9 cellular contexts compared by ENCODE assay signal in the genomic region with DNA sequence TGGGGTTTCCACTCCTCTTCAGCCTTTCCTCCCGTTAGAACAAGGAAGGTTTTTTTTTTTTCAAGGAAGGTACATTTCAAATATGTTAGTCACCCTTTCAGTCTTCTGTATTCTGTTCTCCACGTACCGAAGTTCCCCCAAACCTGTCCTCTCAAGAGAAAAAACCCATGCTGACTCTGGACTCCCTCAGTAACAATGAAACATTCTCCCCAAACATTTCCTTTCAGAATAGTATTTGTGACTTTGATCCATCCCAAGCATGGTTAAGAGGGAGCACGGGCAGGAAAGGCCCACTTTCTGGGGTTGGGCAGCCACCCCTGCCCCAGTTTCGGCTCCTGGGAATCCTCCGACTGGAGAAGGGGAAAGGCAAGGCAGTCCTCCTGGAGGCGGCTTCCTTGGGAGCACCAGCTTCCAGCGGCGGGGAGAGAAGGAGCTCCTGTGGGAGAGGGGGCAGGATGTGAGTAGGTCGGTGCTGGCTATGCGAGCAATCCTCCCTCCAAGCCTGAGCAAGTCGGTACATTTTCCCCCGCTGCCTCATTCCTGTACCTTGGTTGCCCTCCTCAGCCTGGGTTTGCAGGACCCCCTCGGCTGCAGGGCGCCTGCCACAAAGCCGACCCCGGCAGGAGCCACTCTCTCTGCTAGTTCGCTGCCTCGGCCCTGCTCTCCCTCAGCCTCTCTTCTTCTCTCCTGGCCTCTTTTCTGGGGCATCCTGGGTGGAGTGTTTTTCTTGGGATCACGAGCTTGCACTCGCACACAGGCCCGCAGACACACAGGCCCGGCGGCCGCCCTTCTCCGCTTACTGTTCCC. TPM values are rescaled to one million over a fixed set of nuclear protein-coding genes. Genes with fewer than 3 reads are reported as not detected.
DNase-seq lines count a peak whose midpoint lies in the region; ATAC-seq, FAIRE-seq and TF ChIP-seq lines count a peak whose summit lies in the region.
"Had no signal": no experiment of that assay in that cellular context is flagged by ENCODE, and none has a peak within 500 bp of the region (broad histone marks: within the 10 kb centered on the region; RNA-seq: fewer than 3 reads in every experiment).

No MANE protein-coding gene starts in this region.

- no peak for TF ChIP-seq CTCF in neutrophil (IDR thresholded peaks at IDR 0.05)

- peaks cover 84% of the 10 kb centered on the region for H3K27me3 ChIP-seq in neutrophil

- H3K36me3 ChIP-seq in neutrophil: peaks cover 36% of the 10 kb centered on the region

- H3K4me3 ChIP-seq in neutrophil (ENCODE audit: low read depth in 1 of 2, low read length in 1 of 2): peak overlapping the region; percentile 95 to 99

- no peak for ATAC-seq in GM21737 (IDR thresholded peaks at IDR 0.05; ENCODE audit: unreplicated experiment)

- peak; percentile 73 for FAIRE-seq in RCC 7860 (lab: Jason Lieb, UNC)
- FAIRE-seq: GM18507 had no signal

- H3K9me3 ChIP-seq in neutrophil: no peaks in the 10 kb centered on the region

- H3K27ac ChIP-seq in epithelial cell of prostate (peak overlapping the region; percentile 95), neutrophil (peak overlapping the region; percentile 96)

- DNase-seq in COLO668 (lab: John Stamatoyannopoulos, UW; ENCODE audit: unreplicated experiment) (peak; percentile 46), RCC 7860 (ENCODE audit: low spot score) (peak; percentile 56), epithelial cell of prostate (ENCODE audit: low read depth, low spot score) (no peak), occipital lobe (lab: John Stamatoyannopoulos, UW) (no peak), NOMO-1 treated with dmso at 0.1 percent for 144 hours (lab: John Stamatoyannopoulos, UW; ENCODE audit: unreplicated experiment) (no peak), SIG-M5 treated with dmso at 0.1 percent for 504 hours (lab: John Stamatoyannopoulos, UW; ENCODE audit: unreplicated experiment) (no peak)

- peaks cover 32 to 50% of the 10 kb centered on the region in 2 experiments for H3K4me1 ChIP-seq in neutrophil (ENCODE audit: control insufficient read depth in 1 of 2, insufficient read depth in 1 of 2, low read depth in 1 of 2, low read length in 1 of 2)

RNA-seq across cellular contexts. Expression of a gene that starts 2.1 kb away (rescaled TPM):
- total RNA-seq in occipital lobe: not detected

RNA-seq across cellular contexts. Expression of a gene that starts 4.6 kb away (rescaled TPM):
- not detected for total RNA-seq in occipital lobe

RNA-seq across cellular contexts. Expression of a gene that starts 32.7 kb away (rescaled TPM):
- total RNA-seq in occipital lobe: not detected

RNA-seq across cellular contexts. Expression of a gene that starts 45.6 kb away (rescaled TPM):
- total RNA-seq in occipital lobe: not detected

RNA-seq across cellular contexts. Expression of a gene that starts 49.7 kb away (rescaled TPM):
- total RNA-seq in occipital lobe: not detected

Comparison
In these comparisons a context has a peak if more than half of its experiments do, and no peak if none do; other contexts are left out.
1. DNase-seq: peak in COLO668 (single experiment) and RCC 7860 (single experiment); none in epithelial cell of prostate (single experiment), occipital lobe (single experiment), NOMO-1 treated with dmso at 0.1 percent for 144 hours (single experiment) and SIG-M5 treated with dmso at 0.1 percent for 504 hours (single experiment).